ENCODE assay signal across 8 cellular contexts in genomic region chr12:68497702-68498101, GRCh38.
DNase-seq lines count a peak whose midpoint lies in the region; ATAC-seq and TF ChIP-seq lines count a peak whose summit lies in the region.

No MANE protein-coding gene starts in this region.

- H3K9me3 Mint-ChIP-seq in nephron, result no peaks in the 10 kb centered on the region

- ATAC-seq in right cardiac atrium, result no peak

- H3K36me3 ChIP-seq in MG63, result no peaks in the 10 kb centered on the region

- H3K4me1 ChIP-seq in right cardiac atrium (ENCODE audit: control insufficient read depth, insufficient read depth, low read length), result no peaks in the 10 kb centered on the region

- peaks cover 9% of the 10 kb centered on the region for H3K4me1 Mint-ChIP-seq in nephron

- H3K9me3 ChIP-seq in right cardiac atrium (ENCODE audit: control insufficient read depth, low read length) (no peaks in the 10 kb centered on the region), MG63 (no peaks in the 10 kb centered on the region)

- H3K27ac Mint-ChIP-seq in nephron, result peak overlapping the region in 2 of 3 experiments; percentile 18 to 82

- no peak overlapping the region for H3K4me3 Mint-ChIP-seq in nephron

- TF ChIP-seq CTCF in nephron (IDR thresholded peaks at IDR 0.05; ENCODE audit: unreplicated experiment in 3 of 3), result no peak

- intact Hi-C loops in posterior cingulate gyrus (cut with DNase I) (no loop called here), right cardiac atrium (cut with DNase I) (no loop called here)

- no peaks in the 10 kb centered on the region for H3K36me3 Mint-ChIP-seq in nephron (ENCODE audit: low read depth)

- H3K27me3 ChIP-seq in right cardiac atrium (ENCODE audit: control insufficient read depth, insufficient read depth) (no peaks in the 10 kb centered on the region), MG63 (peaks cover 2% of the 10 kb centered on the region; the same call in 1 of the 2 replicates)

- WGBS in right cardiac atrium, result 69% methylated on average over 3 of the region's 3 CpGs

- H3K27me3 Mint-ChIP-seq in nephron (ENCODE audit: low read depth), result peaks cover 12% of the 10 kb centered on the region

- DNase-seq in ELR (ENCODE audit: low read depth) (peak; percentile 73), NOMO-1 (lab: John Stamatoyannopoulos, UW; ENCODE audit: unreplicated experiment in 2 of 2) (peak; percentile 38 to 82), astrocyte of the hippocampus (ENCODE audit: low read depth, low spot score) (peak; percentile 97), posterior cingulate gyrus (no peak), NAMALWA (ENCODE audit: low spot score) (no peak), right cardiac atrium (no peak), MG63 (no peak)

- no peak overlapping the region for H3K27ac ChIP-seq in right cardiac atrium (ENCODE audit: low read length)

- H3K4me3 ChIP-seq in right cardiac atrium (ENCODE audit: low read length), result no peak overlapping the region
- H3K4me3 ChIP-seq in MG63, result no peak overlapping the region

Comparison
In these comparisons a context has a peak if more than half of its experiments do, and no peak if none do; other contexts are left out.
1. DNase-seq: peak in ELR (single experiment), NOMO-1 (2 of 2) and astrocyte of the hippocampus (single experiment); none in posterior cingulate gyrus (0 of 10), NAMALWA (single experiment), right cardiac atrium (0 of 3) and MG63 (single experiment).